In the genomic region with DNA sequence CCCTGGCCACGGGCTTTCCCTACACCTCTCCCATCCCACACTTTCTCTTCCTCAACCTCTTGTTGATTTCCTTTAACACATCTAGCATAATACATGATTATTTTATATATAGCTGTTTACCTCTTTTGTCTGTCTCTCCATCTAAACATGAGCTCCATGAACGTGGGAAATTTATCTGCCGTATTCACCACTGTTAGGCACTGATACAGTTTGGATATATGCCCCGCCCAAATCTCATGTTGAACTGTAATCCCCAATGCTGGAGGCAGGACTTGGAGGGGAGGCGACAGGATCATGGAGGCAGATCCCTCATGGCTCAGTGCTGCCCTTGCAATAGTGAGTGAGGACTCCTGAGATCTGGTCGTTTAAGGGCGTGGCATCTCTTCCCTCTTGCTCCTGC, we compare ENCODE assay signal across 23 cellular contexts. TPM values are rescaled to one million over a fixed set of nuclear protein-coding genes. Genes with fewer than 3 reads are reported as not detected.
DNase-seq lines count a peak whose midpoint lies in the region; ATAC-seq and TF ChIP-seq lines count a peak whose summit lies in the region.
"Had no signal": no experiment of that assay in that cellular context is flagged by ENCODE, and none has a peak within 500 bp of the region (broad histone marks: within the 10 kb centered on the region; RNA-seq: fewer than 3 reads in every experiment).

No MANE protein-coding gene starts in this region.

- H3K4me3 Mint-ChIP-seq in T-helper 17 cell, result no peak overlapping the region
- H3K4me3 Mint-ChIP-seq in central memory CD8-positive, alpha-beta T cell, result no peak overlapping the region
- H3K4me3 Mint-ChIP-seq in natural killer cell treated with Interleukin-12 subunit alpha and Interleukin-12 subunit beta and Interleukin-15 and Interleukin-18, amount 100 ng/mL, for 72 hours, result no peak overlapping the region
- H3K4me3 Mint-ChIP-seq: GM23338, H9 had no signal

- no peaks in the 10 kb centered on the region for H3K9me3 Mint-ChIP-seq in central memory CD8-positive, alpha-beta T cell
- no peaks in the 10 kb centered on the region for H3K9me3 Mint-ChIP-seq in natural killer cell treated with Interleukin-12 subunit alpha and Interleukin-12 subunit beta and Interleukin-15 and Interleukin-18, amount 100 ng/mL, for 72 hours
- H3K9me3 Mint-ChIP-seq: GM23338, H9 had no signal

- H3K27me3 Mint-ChIP-seq in T-helper 17 cell, result peaks cover 8% of the 10 kb centered on the region
- H3K27me3 Mint-ChIP-seq in central memory CD8-positive, alpha-beta T cell, result peaks cover 11% of the 10 kb centered on the region
- peaks cover 6 to 30% of the 10 kb centered on the region in 2 donors for H3K27me3 Mint-ChIP-seq in natural killer cell treated with Interleukin-12 subunit alpha and Interleukin-12 subunit beta and Interleukin-15 and Interleukin-18, amount 100 ng/mL, for 72 hours

- H3K4me1 Mint-ChIP-seq in T-helper 17 cell, result peaks cover 46% of the 10 kb centered on the region
- H3K4me1 Mint-ChIP-seq in central memory CD8-positive, alpha-beta T cell, result peaks cover 37% of the 10 kb centered on the region
- H3K4me1 Mint-ChIP-seq in natural killer cell treated with Interleukin-12 subunit alpha and Interleukin-12 subunit beta and Interleukin-15 and Interleukin-18, amount 100 ng/mL, for 72 hours (ENCODE audit: low read depth in 2 of 2), result peaks cover 10 to 23% of the 10 kb centered on the region in 2 donors

- no peak for ATAC-seq in T-helper 17 cell
- ATAC-seq in central memory CD8-positive, alpha-beta T cell (replicated peaks; ENCODE audit: extremely low read depth, poor library complexity, severe bottlenecking), result no peak
- no peak for ATAC-seq in SK-N-SH treated with all-trans-retinoic acid at 6 μM for 48 hours
- no peak for ATAC-seq in natural killer cell treated with Interleukin-12 subunit alpha and Interleukin-12 subunit beta and Interleukin-15 and Interleukin-18, amount 100 ng/mL, for 72 hours
- ATAC-seq: GM23338, PC-3 had no signal

- DNase-seq in NCI-H82 (lab: John Stamatoyannopoulos, UW) (peak; percentile 44), NCI-H82 treated with DMSO at 0.1 percent for 48 hours (lab: John Stamatoyannopoulos, UW; ENCODE audit: unreplicated experiment) (no peak), T-helper 17 cell (no peak), posterior vena cava (ENCODE audit: low spot score) (peak; percentile 20), iPS-NIHi11 (ENCODE audit: low spot score) (no peak)
- DNase-seq in central memory CD8-positive, alpha-beta T cell (ENCODE audit: low spot score in 2 of 2), result no peak
- no peak for DNase-seq in natural killer cell treated with Interleukin-12 subunit alpha and Interleukin-12 subunit beta and Interleukin-15 and Interleukin-18, amount 100 ng/mL, for 72 hours (ENCODE audit: low spot score)
- DNase-seq: DMS153; DND-41; H9; KBM-7; MG63; NCI-H1105 treated with DMSO at 0.1 percent for 48 hours; NCI-H146; NCI-H1930; NCI-H2107; NCI-H524; NCI-H748 treated with DMSO at 0.1 percent for 48 hours; NK-92 treated with Interleukin-12 subunit alpha and Interleukin-12 subunit beta, amount 100 ng/mL, for 24 hours; PC-3; SK-N-SH had no signal

- H3K27ac Mint-ChIP-seq in T-helper 17 cell, result peak overlapping the region; percentile 45
- peak overlapping the region; percentile 14 for H3K27ac Mint-ChIP-seq in central memory CD8-positive, alpha-beta T cell (ENCODE audit: low read depth)
- no peak overlapping the region for H3K27ac Mint-ChIP-seq in natural killer cell treated with Interleukin-12 subunit alpha and Interleukin-12 subunit beta and Interleukin-15 and Interleukin-18, amount 100 ng/mL, for 72 hours
- H3K27ac Mint-ChIP-seq: GM23338, H9 had no signal

- H3K9me3 ChIP-seq in T-helper 17 cell (ENCODE audit: control insufficient read depth, low read length, poor library complexity, severe bottlenecking), result no peaks in the 10 kb centered on the region
- H3K9me3 ChIP-seq: SK-N-SH had no signal

- intact Hi-C loops in posterior vena cava (cut with DNase I), result loop anchor here in 1 of 2 donors (10.0 kb wide), 1 partner anchor 102 kb away; no protein-coding TSS in a partner anchor

- peaks cover 5% of the 10 kb centered on the region for H3K36me3 Mint-ChIP-seq in T-helper 17 cell (ENCODE audit: low read depth)
- H3K36me3 Mint-ChIP-seq in central memory CD8-positive, alpha-beta T cell (ENCODE audit: insufficient read depth), result peaks cover 1% of the 10 kb centered on the region
- no peaks in the 10 kb centered on the region for H3K36me3 Mint-ChIP-seq in natural killer cell treated with Interleukin-12 subunit alpha and Interleukin-12 subunit beta and Interleukin-15 and Interleukin-18, amount 100 ng/mL, for 72 hours

TF ChIP-seq in SK-N-SH treated with all-trans-retinoic acid at 6 μM for 48 hours, 23 proteins besides CTCF, POLR2A, EP300 and RAD21:
- TF ChIP-seq ZNF70 (CRISPR knock-in tag; IDR thresholded peaks at IDR 0.05) (no peak), ZFP30 (CRISPR knock-in tag; IDR thresholded peaks at IDR 0.05) (no peak), ESRRG (CRISPR knock-in tag; IDR thresholded peaks at IDR 0.05) (no peak), CSDC2 (CRISPR knock-in tag; IDR thresholded peaks at IDR 0.05) (no peak), SNAI2 (CRISPR knock-in tag; IDR thresholded peaks at IDR 0.05) (no peak), TCF4 (CRISPR knock-in tag; IDR thresholded peaks at IDR 0.05; ENCODE audit: borderline replicate concordance) (no peak)

RNA-seq across cellular contexts. Expression of gene CYTH3, which starts 5.7 kb away (rescaled TPM):
- 10 to 100 TPM; 23.1 to 25.8 TPM for total RNA-seq in T-helper 17 cell
- 10 to 100 TPM; 31.5 to 35.4 TPM for total RNA-seq in posterior vena cava
- 1 to 10 TPM in 1 of 2 donors, under 1 TPM in 1; 0.64 to 5.4 TPM for total RNA-seq in natural killer cell treated with Interleukin-12 subunit alpha and Interleukin-12 subunit beta and Interleukin-15 and Interleukin-18, amount 100 ng/mL, for 72 hours

Comparison
In these comparisons a context has a peak if more than half of its experiments do, and no peak if none do; other contexts are left out.
1. DNase-seq: peak in NCI-H82 (single experiment) and posterior vena cava (single experiment); none in NCI-H82 treated with DMSO at 0.1 percent for 48 hours (single experiment), T-helper 17 cell (0 of 3), central memory CD8-positive, alpha-beta T cell (0 of 2), iPS-NIHi11 (single experiment) and natural killer cell treated with Interleukin-12 subunit alpha and Interleukin-12 subunit beta and Interleukin-15 and Interleukin-18, amount 100 ng/mL, for 72 hours (single experiment).
2. H3K27ac Mint-ChIP-seq: peak in T-helper 17 cell (single experiment) and central memory CD8-positive, alpha-beta T cell (single experiment); none in natural killer cell treated with Interleukin-12 subunit alpha and Interleukin-12 subunit beta and Interleukin-15 and Interleukin-18, amount 100 ng/mL, for 72 hours (0 of 2).